ENCODE assay signal across 9 cellular contexts in the genomic region with DNA sequence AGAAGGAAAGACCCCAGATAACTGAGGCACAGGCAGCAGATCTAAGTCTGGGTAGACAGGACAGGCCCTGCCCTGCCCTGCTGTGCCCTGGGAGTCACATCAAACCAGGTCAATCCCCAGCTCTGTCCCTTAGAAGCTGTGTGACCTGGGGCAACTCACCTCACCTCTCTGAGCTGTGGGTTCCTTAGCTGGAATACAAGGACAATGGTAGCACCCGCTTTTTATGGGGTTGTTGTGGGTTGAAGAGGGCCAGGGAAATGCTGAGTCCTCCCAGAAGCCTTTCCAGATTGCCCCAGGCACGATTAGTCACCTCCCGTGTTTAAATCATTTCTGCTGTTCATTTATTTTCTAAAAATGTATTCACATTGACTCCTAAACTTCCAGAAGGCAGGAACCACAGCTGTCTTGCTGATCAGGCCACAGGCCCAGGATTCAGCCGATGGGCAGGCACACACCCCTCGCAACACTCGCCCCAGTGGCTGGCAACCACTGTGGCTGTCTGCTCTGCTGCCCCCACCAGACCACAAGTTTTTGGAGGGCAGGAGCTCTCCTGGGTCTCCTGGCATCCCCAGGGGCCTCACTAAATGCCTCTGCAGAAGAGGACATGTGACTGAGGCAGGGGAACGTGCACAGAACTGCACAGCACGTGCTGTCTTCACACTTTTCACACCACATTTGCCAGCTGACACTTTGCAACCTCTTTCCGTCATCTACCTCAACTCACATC. TPM values are rescaled to one million over a fixed set of nuclear protein-coding genes. Genes with fewer than 3 reads are reported as not detected.
DNase-seq lines count a peak whose midpoint lies in the region; ATAC-seq, FAIRE-seq and TF ChIP-seq lines count a peak whose summit lies in the region.
"Had no signal": no experiment of that assay in that cellular context is flagged by ENCODE, and none has a peak within 500 bp of the region (broad histone marks: within the 10 kb centered on the region; RNA-seq: fewer than 3 reads in every experiment).

No MANE protein-coding gene starts in this region.

- H3K4me1 ChIP-seq in SJCRH30 = peaks cover 59% of the 10 kb centered on the region
- peaks cover 0 to 6% of the 10 kb centered on the region in 2 donors for H3K4me1 ChIP-seq in small intestine (ENCODE audit: control insufficient read depth in 2 of 2, insufficient read depth in 1 of 2, low read depth in 1 of 2, low read length in 1 of 2)
- peaks cover 2% of the 10 kb centered on the region for H3K4me1 ChIP-seq in psoas muscle

- H3K9me3 ChIP-seq in SJCRH30 (replicated peaks) (no peaks in the 10 kb centered on the region), small intestine (ENCODE audit: control insufficient read depth, low read depth) (no peaks in the 10 kb centered on the region), psoas muscle (no peaks in the 10 kb centered on the region)

- H3K27me3 ChIP-seq in SJCRH30 (no peaks in the 10 kb centered on the region), small intestine (ENCODE audit: control insufficient read depth in 2 of 2, insufficient read depth in 2 of 2, low read length in 2 of 2) (no peaks in the 10 kb centered on the region), psoas muscle (ENCODE audit: insufficient read depth in 3 of 3, low read length in 2 of 3) (no peaks in the 10 kb centered on the region)

- ATAC-seq in HG03196 (IDR thresholded peaks at IDR 0.05; ENCODE audit: unreplicated experiment) (no peak), psoas muscle (no peak), GM21619 (IDR thresholded peaks at IDR 0.05; ENCODE audit: unreplicated experiment) (no peak)

- H3K36me3 ChIP-seq in SJCRH30 (no peaks in the 10 kb centered on the region), small intestine (ENCODE audit: control insufficient read depth in 2 of 2, insufficient read depth in 2 of 2, low read length in 2 of 2) (no peaks in the 10 kb centered on the region), psoas muscle (ENCODE audit: insufficient read depth in 1 of 2, low read depth in 1 of 2) (no peaks in the 10 kb centered on the region)

- TF ChIP-seq CTCF in psoas muscle (IDR thresholded peaks at IDR 0.05) = no peak

- peak overlapping the region; percentile 63 for H3K27ac ChIP-seq in SJCRH30
- peak overlapping the region; percentile 59 for H3K27ac ChIP-seq in epithelial cell of prostate
- peak overlapping the region; percentile 1 to 63 for H3K27ac ChIP-seq in small intestine (ENCODE audit: low read depth in 1 of 2, low read length in 1 of 2)
- H3K27ac ChIP-seq in psoas muscle = no peak overlapping the region

- no peak overlapping the region for H3K4me3 ChIP-seq in SJCRH30
- no peak overlapping the region for H3K4me3 ChIP-seq in small intestine (ENCODE audit: low read depth in 1 of 2, low read length in 2 of 2)
- H3K4me3 ChIP-seq in psoas muscle = no peak overlapping the region
- H3K4me3 ChIP-seq: lung had no signal

- no peak for FAIRE-seq in small intestine (lab: Jason Lieb, UNC)

- intact Hi-C loops in psoas muscle (cut with DNase I) = no loop called here

- DNase-seq in H4 (ENCODE audit: low spot score) = peak; percentile 71
- peak; percentile 61 to 70 for DNase-seq in SJCRH30
- DNase-seq in epithelial cell of prostate (ENCODE audit: low read depth, low spot score) = peak; percentile 66
- no peak for DNase-seq in small intestine
- no peak for DNase-seq in psoas muscle
- no peak for DNase-seq in inferior parietal cortex (ENCODE audit: extremely low spot score)

- WGBS in small intestine, 3 donors = 65 to 75% (median 68%) methylated on average over 9 of the region's 9 CpGs
- 52 to 66% (median 61%) methylated on average over 9 of the region's 9 CpGs for WGBS in psoas muscle, 3 donors

RNA-seq across cellular contexts. Expression of gene SELPLG, which starts 3.0 kb away (rescaled TPM):
- total RNA-seq in H4 (2014; rRNA removed; shearing (Covaris generic)) = 2.8 and 3.4 TPM in 2 replicates
- total RNA-seq in SJCRH30 (2014; rRNA removed; shearing (Covaris generic)) = 0.15 and 0.32 TPM in 2 replicates
- polyA plus RNA-seq in small intestine = 1 to 10 TPM; 1.1 to 7.2 (median 2.4) TPM
- 1 to 10 TPM; 1.5 to 2.3 (median 1.8) TPM for total RNA-seq in psoas muscle
- 1 to 10 TPM in 2 of 3 donors, under 1 TPM in 1; 0.62 to 3.8 (median 1.2) TPM for polyA plus RNA-seq in psoas muscle

RNA-seq across cellular contexts. Expression of gene TMEM119, which starts 32.8 kb away (rescaled TPM):
- total RNA-seq in H4 (2014; rRNA removed; shearing (Covaris generic)) = 1.4 and 1.9 TPM in 2 replicates
- total RNA-seq in SJCRH30 (2014; rRNA removed; shearing (Covaris generic)) = 19.1 TPM in 2 replicates
- polyA plus RNA-seq in small intestine (1 to 10 TPM in 2 of 3 donors, under 1 TPM in 1; 0.67 to 6.9 (median 5.1) TPM), psoas muscle (under 1 TPM; 0.31 to 0.99 (median 0.34) TPM)
- 1 to 10 TPM in 2 of 4 donors, under 1 TPM in 2; 0.25 to 2.6 (median 0.68) TPM for total RNA-seq in psoas muscle

Comparison
In these comparisons a context has a peak if more than half of its experiments do, and no peak if none do; other contexts are left out.
1. DNase-seq: peak in H4 (single experiment), SJCRH30 (2 of 2) and epithelial cell of prostate (single experiment); none in small intestine (single experiment), psoas muscle (0 of 2) and inferior parietal cortex (single experiment).